In genomic region chr6:72746276-72746675, GRCh38 we compare ENCODE assay signal across 19 cellular contexts.
DNase-seq lines count a peak whose midpoint lies in the region; ATAC-seq, FAIRE-seq and TF ChIP-seq lines count a peak whose summit lies in the region.
"Had no signal": no experiment of that assay in that cellular context is flagged by ENCODE, and none has a peak within 500 bp of the region (broad histone marks: within the 10 kb centered on the region; RNA-seq: fewer than 3 reads in every experiment).

No MANE protein-coding gene starts in this region.

- peak; percentile 41 for DNase-seq in A172 (ENCODE audit: low spot score)
- peak; percentile 10 for DNase-seq in H54 (ENCODE audit: insufficient read length, low spot score)
- peak; percentile 26 for DNase-seq in fibroblast of the aortic adventitia (ENCODE audit: low read depth)
- no peak for DNase-seq in GM13976 (ENCODE audit: low spot score)
- DNase-seq in KG1 (lab: John Stamatoyannopoulos, UW): no peak
- DNase-seq in HT-29 (ENCODE audit: low spot score): no peak
- DNase-seq: activated CD4-positive, alpha-beta T cell treated with anti-CD3 and anti-CD28 coated beads, Interleukin-2, amount 50 U/mL, for 4 hours; activated T-cell treated with anti-CD3 and anti-CD28 coated beads, Interleukin-2, amount 50 U/mL, for 4 hours; cerebellar nuclear complex; heart left ventricle; kidney; NCI-H187; NCI-H510A; OCI-M1; uterus had no signal

- peak; percentile 95 for FAIRE-seq in H54 (lab: Jason Lieb, UNC)
- FAIRE-seq: kidney, TTC549 had no signal

- in situ Hi-C loops in GM13976 (cut with MboI; ENCODE audit: low sequenced_read_pairs, unreplicated experiment): no loop called here

- ATAC-seq in SK-N-SH treated with all-trans-retinoic acid at 6 μM for 48 hours (peak; percentile 60), GM18861 (IDR thresholded peaks at IDR 0.05; ENCODE audit: unreplicated experiment) (no peak)
- ATAC-seq: activated T-cell treated with anti-CD3 and anti-CD28 coated beads, Interleukin-2, amount 50 U/mL, for 4 hours; heart left ventricle had no signal

- H3K4me3 ChIP-seq in fibroblast of the aortic adventitia (ENCODE audit: low read depth, low read length): no peak overlapping the region
- H3K4me3 ChIP-seq: heart left ventricle, right atrium auricular region, uterus had no signal

- no peak for TF ChIP-seq POLR2A in H54 (IDR thresholded peaks at IDR 0.05; ENCODE audit: low read depth, low read length)

- TF ChIP-seq CTCF in fibroblast of the aortic adventitia (IDR thresholded peaks at IDR 0.05; ENCODE audit: insufficient read depth, low read length): no peak
- no peak for TF ChIP-seq CTCF in GM13976 (IDR thresholded peaks at IDR 0.05; ENCODE audit: borderline replicate concordance, control extremely low read depth, extremely low read depth, insufficient read depth, missing control alignments)

TF ChIP-seq in SK-N-SH treated with all-trans-retinoic acid at 6 μM for 48 hours, 23 proteins besides CTCF, POLR2A, EP300 and RAD21:
- TF ChIP-seq PPARA (CRISPR knock-in tag; IDR thresholded peaks at IDR 0.05; ENCODE audit: borderline replicate concordance) (no peak), GLIS3 (CRISPR knock-in tag; IDR thresholded peaks at IDR 0.05) (no peak), ARNTL (CRISPR knock-in tag; IDR thresholded peaks at IDR 0.05; ENCODE audit: borderline replicate concordance, low read depth) (no peak), SNAI2 (CRISPR knock-in tag; IDR thresholded peaks at IDR 0.05) (no peak), RARB (CRISPR knock-in tag; IDR thresholded peaks at IDR 0.05) (no peak), ZNF70 (CRISPR knock-in tag; IDR thresholded peaks at IDR 0.05) (no peak), CREB5 (CRISPR knock-in tag; IDR thresholded peaks at IDR 0.05; ENCODE audit: low read depth) (no peak), ZC3H10 (CRISPR knock-in tag; IDR thresholded peaks at IDR 0.05) (no peak), TOX (CRISPR knock-in tag; IDR thresholded peaks at IDR 0.05; ENCODE audit: borderline replicate concordance) (no peak), ZNF8 (CRISPR knock-in tag; IDR thresholded peaks at IDR 0.05) (no peak), CSDC2 (CRISPR knock-in tag; IDR thresholded peaks at IDR 0.05) (no peak), ESRRG (CRISPR knock-in tag; IDR thresholded peaks at IDR 0.05) (no peak), TCF4 (CRISPR knock-in tag; IDR thresholded peaks at IDR 0.05; ENCODE audit: borderline replicate concordance) (no peak), BACH2 (CRISPR knock-in tag; IDR thresholded peaks at IDR 0.05; ENCODE audit: borderline replicate concordance) (no peak), ISL1 (CRISPR knock-in tag; IDR thresholded peaks at IDR 0.05) (no peak), CSRNP3 (CRISPR knock-in tag; IDR thresholded peaks at IDR 0.05) (no peak)

Comparison
In these comparisons a context has a peak if more than half of its experiments do, and no peak if none do; other contexts are left out.
1. DNase-seq: peak in A172 (single experiment), H54 (single experiment) and fibroblast of the aortic adventitia (single experiment); none in GM13976 (single experiment), KG1 (single experiment) and HT-29 (single experiment).